In genomic region chr4:6257243-6258025, GRCh38 we compare ENCODE assay signal across 1 cellular context.
TF ChIP-seq lines count a peak whose summit lies in the region.

No MANE protein-coding gene starts in this region.

TF ChIP-seq in HepG2, 621 proteins besides CTCF, POLR2A, EP300 and RAD21:
- no peak for TF ChIP-seq CERS6 (CRISPR knock-in tag; IDR thresholded peaks at IDR 0.05)
- 0 out of 2 replicates have a peak, but pooled peaks have one; percentile 30 for TF ChIP-seq ZNF24 (IDR thresholded peaks at IDR 0.05)
- no peak for TF ChIP-seq ZBTB20 (CRISPR knock-in tag; IDR thresholded peaks at IDR 0.05; ENCODE audit: borderline replicate concordance, low read depth)
- no peak for TF ChIP-seq HOXD1 (CRISPR knock-in tag; IDR thresholded peaks at IDR 0.05)
- TF ChIP-seq RARG (CRISPR knock-in tag; IDR thresholded peaks at IDR 0.05; ENCODE audit: low read depth), result no peak
- no peak for TF ChIP-seq ZNF549 (CRISPR knock-in tag; IDR thresholded peaks at IDR 0.05)
- TF ChIP-seq TBX2 (CRISPR knock-in tag; IDR thresholded peaks at IDR 0.05; ENCODE audit: borderline replicate concordance), result no peak
- TF ChIP-seq ZSCAN25 (CRISPR knock-in tag; IDR thresholded peaks at IDR 0.05), result 0 out of 2 replicates have a peak, but pooled peaks have one; percentile 41
- TF ChIP-seq ZNF121 (CRISPR knock-in tag; IDR thresholded peaks at IDR 0.05), result no peak
- TF ChIP-seq ZBTB33 (CRISPR knock-in tag; IDR thresholded peaks at IDR 0.05), result peak; percentile 33; the same call in 1 of the 2 replicates
- no peak for TF ChIP-seq HNRNPUL1 (IDR thresholded peaks at IDR 0.05; ENCODE audit: low read depth, low read length)
